In genomic region chr19:38180071-38180470, GRCh38 we compare ENCODE assay signal across 1 cellular context.
A peak's percentile ranks its signal among the peaks of the same experiment; 100 is the strongest.
TF ChIP-seq lines count a peak whose summit lies in the region.

No MANE protein-coding gene starts in this region.

TF ChIP-seq in A549, 52 proteins besides CTCF, POLR2A, EP300 and RAD21 (continued from another document):
- TF ChIP-seq HMGXB4 (CRISPR knock-in tag; IDR thresholded peaks at IDR 0.05; ENCODE audit: borderline replicate concordance) (no peak), EHMT2 (IDR thresholded peaks at IDR 0.05; ENCODE audit: low read depth) (no peak), FOSB (CRISPR knock-in tag; IDR thresholded peaks at IDR 0.05) (no peak), MAFK (IDR thresholded peaks at IDR 0.05; ENCODE audit: partially characterized antibody) (peak; percentile 69), RARB (CRISPR knock-in tag; IDR thresholded peaks at IDR 0.05) (no peak), HOXB5 (CRISPR knock-in tag; IDR thresholded peaks at IDR 0.05) (no peak)
- TF ChIP-seq, protein P1, sequence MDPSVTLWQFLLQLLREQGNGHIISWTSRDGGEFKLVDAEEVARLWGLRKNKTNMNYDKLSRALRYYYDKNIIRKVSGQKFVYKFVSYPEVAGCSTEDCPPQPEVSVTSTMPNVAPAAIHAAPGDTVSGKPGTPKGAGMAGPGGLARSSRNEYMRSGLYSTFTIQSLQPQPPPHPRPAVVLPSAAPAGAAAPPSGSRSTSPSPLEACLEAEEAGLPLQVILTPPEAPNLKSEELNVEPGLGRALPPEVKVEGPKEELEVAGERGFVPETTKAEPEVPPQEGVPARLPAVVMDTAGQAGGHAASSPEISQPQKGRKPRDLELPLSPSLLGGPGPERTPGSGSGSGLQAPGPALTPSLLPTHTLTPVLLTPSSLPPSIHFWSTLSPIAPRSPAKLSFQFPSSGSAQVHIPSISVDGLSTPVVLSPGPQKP (IDR thresholded peaks at IDR 0.05; ENCODE audit: low read depth, low read length): no peak
- TF ChIP-seq, protein P2, sequence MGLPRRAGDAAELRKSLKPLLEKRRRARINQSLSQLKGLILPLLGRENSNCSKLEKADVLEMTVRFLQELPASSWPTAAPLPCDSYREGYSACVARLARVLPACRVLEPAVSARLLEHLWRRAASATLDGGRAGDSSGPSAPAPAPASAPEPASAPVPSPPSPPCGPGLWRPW (IDR thresholded peaks at IDR 0.05): no peak
